Comparison of ENCODE assay signal across 20 cellular contexts in the genomic region with DNA sequence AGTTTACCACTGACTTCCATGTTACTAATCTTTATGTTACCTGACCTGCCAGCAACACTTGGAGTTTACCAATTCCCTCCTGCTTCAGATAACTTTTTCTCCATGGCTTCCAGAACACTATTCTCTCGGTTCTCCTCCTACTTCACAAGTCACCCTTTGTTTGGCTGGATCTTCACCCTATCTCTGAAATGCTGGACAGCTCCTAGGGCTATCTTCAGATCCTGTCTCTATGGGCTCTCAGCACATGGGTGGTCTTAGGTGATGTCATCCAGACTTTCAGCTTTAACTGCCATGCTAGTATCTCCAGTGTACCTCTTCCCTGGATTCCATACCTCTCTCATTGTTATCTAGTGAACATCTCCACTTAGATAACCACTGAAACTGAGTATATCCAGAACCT. TPM values are rescaled to one million over a fixed set of nuclear protein-coding genes. Genes with fewer than 3 reads are reported as not detected.
"Had no signal": no experiment of that assay in that cellular context is flagged by ENCODE, and none has a peak within 500 bp of the region (broad histone marks: within the 10 kb centered on the region; RNA-seq: fewer than 3 reads in every experiment).

No MANE protein-coding gene starts in this region.

- H3K27ac ChIP-seq: esophagus squamous epithelium, gastroesophageal sphincter, left ventricle myocardium inferior, sigmoid colon, skin epidermis, thoracic aorta, transverse colon had no signal

- H3K27me3 ChIP-seq: esophagus squamous epithelium, gastroesophageal sphincter, sigmoid colon, transverse colon had no signal

- H3K4me3 ChIP-seq: esophagus squamous epithelium, gastroesophageal sphincter, left ventricle myocardium inferior, lung, sigmoid colon, skin epidermis, thoracic aorta, transverse colon had no signal

- DNase-seq: esophagus squamous epithelium; foreskin fibroblast; glutamatergic neuron; immature natural killer cell; left ventricle myocardium inferior; mesenchymal stem cell; naive thymus-derived CD4-positive, alpha-beta T cell; nephron progenitor cell; sigmoid colon; stimulated activated CD4-positive, alpha-beta T cell treated with anti-CD3 and anti-CD28 coated beads, Interleukin-2, amount 100 ng/mL, for 24 hours; stimulated activated CD4-positive, alpha-beta T cell treated with anti-CD3 and anti-CD28 coated beads, Interleukin-4, amount 100 ng/mL, for 4 hours; stimulated activated naive B cell treated with anti-CD40 and anti-IgM and Interleukin-4, amounts not matched to agents 10 μg/mL and 1 μg/mL and 100 μg/mL, for 72 hours; stimulated activated naive CD8-positive, alpha-beta T cell treated with anti-CD3 and anti-CD28 coated beads, Interleukin-15, amount 100 ng/mL, for 72 hours; transverse colon had no signal

- H3K9me3 ChIP-seq: esophagus squamous epithelium, gastroesophageal sphincter, left ventricle myocardium inferior, sigmoid colon, thoracic aorta, transverse colon had no signal

- H3K4me1 ChIP-seq: esophagus squamous epithelium, gastroesophageal sphincter, left ventricle myocardium inferior, sigmoid colon, transverse colon had no signal

- FAIRE-seq: colon, keratinocyte had no signal

- ATAC-seq: gastroesophageal sphincter; naive thymus-derived CD4-positive, alpha-beta T cell; stimulated activated naive B cell treated with anti-CD40 and anti-IgM and Interleukin-4, amounts not matched to agents 10 μg/mL and 1 μg/mL and 100 μg/mL, for 72 hours; stimulated activated naive CD8-positive, alpha-beta T cell treated with anti-CD3 and anti-CD28 coated beads, Interleukin-15, amount 100 ng/mL, for 72 hours had no signal

RNA-seq across cellular contexts. Expression of gene VWCE, which starts 12.2 kb away (rescaled TPM):
- polyA plus RNA-seq: immature natural killer cell; naive thymus-derived CD4-positive, alpha-beta T cell had no signal
